10 cellular contexts compared by ENCODE assay signal in genomic region chr1:153262462-153263157, GRCh38. TPM values are rescaled to one million over a fixed set of nuclear protein-coding genes. Genes with fewer than 3 reads are reported as not detected.
DNase-seq lines count a peak whose midpoint lies in the region; ATAC-seq, FAIRE-seq and TF ChIP-seq lines count a peak whose summit lies in the region.
"Had no signal": no experiment of that assay in that cellular context is flagged by ENCODE, and none has a peak within 500 bp of the region (broad histone marks: within the 10 kb centered on the region; RNA-seq: fewer than 3 reads in every experiment).

No MANE protein-coding gene starts in this region.

- POLR2A ChIA-PET in Caco-2 (lab: Charles Lee), result no interaction called here

- no peaks in the 10 kb centered on the region; the same call in 1 of the 2 replicates for H3K27me3 ChIP-seq in GM06990 (replicated peaks; ENCODE audit: control insufficient read depth, insufficient read depth, low read length)
- no peaks in the 10 kb centered on the region; the same call in 1 of the 2 replicates for H3K27me3 ChIP-seq in Caco-2 (replicated peaks; ENCODE audit: control insufficient read depth, insufficient read depth, low read length)
- H3K27me3 ChIP-seq in upper lobe of left lung, result peaks cover 0 to 29% (median 15%) of the 10 kb centered on the region in 4 donors

- no peaks in the 10 kb centered on the region for H3K36me3 Mint-ChIP-seq in activated naive CD8-positive, alpha-beta T cell treated with anti-CD3 and anti-CD28 coated beads, Interleukin-2, amount 50 U/mL, for 24 hours (ENCODE audit: low read depth)
- no peaks in the 10 kb centered on the region for H3K36me3 Mint-ChIP-seq in natural killer cell
- H3K36me3 Mint-ChIP-seq in Caco-2 (ENCODE audit: insufficient read depth, unreplicated experiment), result no peaks in the 10 kb centered on the region

- CTCF ChIA-PET in Caco-2 (lab: Charles Lee), result no interaction called here

- H3K4me1 Mint-ChIP-seq in activated naive CD8-positive, alpha-beta T cell treated with anti-CD3 and anti-CD28 coated beads, Interleukin-2, amount 50 U/mL, for 24 hours, result peaks cover 29% of the 10 kb centered on the region
- H3K4me1 Mint-ChIP-seq in natural killer cell, result peaks cover 29% of the 10 kb centered on the region in 2 donors
- no peaks in the 10 kb centered on the region for H3K4me1 Mint-ChIP-seq in Caco-2 (ENCODE audit: low read depth, unreplicated experiment)

- TF ChIP-seq POLR2A in upper lobe of left lung (IDR thresholded peaks at IDR 0.05), result no peak

- peak; percentile 92 for FAIRE-seq in GM19239 (lab: Jason Lieb, UNC)

- DNase-seq in GM06990 (ENCODE audit: extremely low read depth, insufficient read length) (peak; percentile 56), GM19239 (ENCODE audit: insufficient read length, low spot score) (no peak), natural killer cell (no peak), Caco-2 (no peak), upper lobe of left lung (no peak)
- no peak for DNase-seq in activated naive CD8-positive, alpha-beta T cell treated with anti-CD3 and anti-CD28 coated beads, Interleukin-2, amount 50 U/mL, for 24 hours
- DNase-seq in stimulated activated CD4-positive, alpha-beta T cell treated with anti-CD3 and anti-CD28 coated beads, Interleukin-2, amount 100 ng/mL, for 24 hours, result no peak
- DNase-seq: activated effector memory CD4-positive, alpha-beta T cell treated with Interleukin-2 at 50 U/mL for 16 hours; NCI-H526 treated with DMSO at 0.1 percent for 48 hours; SHP77 treated with DMSO at 0.1 percent for 48 hours had no signal

- H3K9me3 ChIP-seq in Caco-2 (no peaks in the 10 kb centered on the region), upper lobe of left lung (no peaks in the 10 kb centered on the region)

- H3K9me3 Mint-ChIP-seq in activated naive CD8-positive, alpha-beta T cell treated with anti-CD3 and anti-CD28 coated beads, Interleukin-2, amount 50 U/mL, for 24 hours, result no peaks in the 10 kb centered on the region
- H3K9me3 Mint-ChIP-seq in natural killer cell, result no peaks in the 10 kb centered on the region
- H3K9me3 Mint-ChIP-seq in Caco-2 (ENCODE audit: unreplicated experiment), result no peaks in the 10 kb centered on the region

- peaks cover 75% of the 10 kb centered on the region for H3K27me3 Mint-ChIP-seq in activated naive CD8-positive, alpha-beta T cell treated with anti-CD3 and anti-CD28 coated beads, Interleukin-2, amount 50 U/mL, for 24 hours
- H3K27me3 Mint-ChIP-seq in natural killer cell (ENCODE audit: low read depth in 2 of 2), result peaks cover 51 to 78% of the 10 kb centered on the region in 2 donors
- peaks cover 27% of the 10 kb centered on the region for H3K27me3 Mint-ChIP-seq in Caco-2 (ENCODE audit: insufficient read depth, unreplicated experiment)

- peak; percentile 34 for ATAC-seq in activated naive CD8-positive, alpha-beta T cell treated with anti-CD3 and anti-CD28 coated beads, Interleukin-2, amount 50 U/mL, for 24 hours
- ATAC-seq in natural killer cell (no peak), upper lobe of left lung (ENCODE audit: low FRiP score in 2 of 2) (no peak)

- TF ChIP-seq CTCF in GM06990 (IDR thresholded peaks at IDR 0.05; ENCODE audit: insufficient read depth, low read length, poor library complexity, severe bottlenecking) (no peak), natural killer cell (IDR thresholded peaks at IDR 0.05) (no peak), Caco-2 (IDR thresholded peaks at IDR 0.05; ENCODE audit: insufficient read depth in 1 of 2, low read depth in 1 of 2, low read length in 1 of 2, severe bottlenecking in 1 of 2, unreplicated experiment in 1 of 2) (no peak), upper lobe of left lung (IDR thresholded peaks at IDR 0.05) (no peak)

- TF ChIP-seq EP300 in upper lobe of left lung (IDR thresholded peaks at IDR 0.05), result no peak

- no peaks in the 10 kb centered on the region for H3K36me3 ChIP-seq in GM06990 (ENCODE audit: control insufficient read depth, insufficient read depth, low read length)
- no peaks in the 10 kb centered on the region for H3K36me3 ChIP-seq in Caco-2 (ENCODE audit: control insufficient read depth, insufficient read depth, low read length)
- no peaks in the 10 kb centered on the region for H3K36me3 ChIP-seq in upper lobe of left lung

- H3K27ac Mint-ChIP-seq in activated naive CD8-positive, alpha-beta T cell treated with anti-CD3 and anti-CD28 coated beads, Interleukin-2, amount 50 U/mL, for 24 hours, result no peak overlapping the region
- no peak overlapping the region for H3K27ac Mint-ChIP-seq in natural killer cell
- H3K27ac Mint-ChIP-seq in Caco-2 (ENCODE audit: unreplicated experiment), result no peak overlapping the region

- peak overlapping the region; percentile 65 for H3K4me3 Mint-ChIP-seq in activated naive CD8-positive, alpha-beta T cell treated with anti-CD3 and anti-CD28 coated beads, Interleukin-2, amount 50 U/mL, for 24 hours
- H3K4me3 Mint-ChIP-seq in natural killer cell (peak overlapping the region; percentile 84), Caco-2 (ENCODE audit: unreplicated experiment) (no peak overlapping the region)

- no peaks in the 10 kb centered on the region for H3K4me1 ChIP-seq in Caco-2
- peaks cover 13 to 19% (median 16%) of the 10 kb centered on the region in 4 donors for H3K4me1 ChIP-seq in upper lobe of left lung

- BruUV-seq in Caco-2 (replicated peaks; lab: Mats Ljungman, UMichigan), result no TSS peak

- H3K27ac ChIP-seq in upper lobe of left lung, result no peak overlapping the region

- WGBS in upper lobe of left lung, 2 donors, result 43 to 57% methylated on average over 10 of the region's 10 CpGs

- intact Hi-C loops in natural killer cell (cut with micrococcal nuclease) (no loop called here), Caco-2 (cut with micrococcal nuclease; ENCODE audit: unreplicated experiment) (no loop called here)

- H3K4me3 ChIP-seq in GM06990 (replicated peaks; ENCODE audit: low read depth, low read length) (peak overlapping the region; percentile 60; the same call in 1 of the 2 replicates), Caco-2 (ENCODE audit: low read depth, low read length) (no peak overlapping the region), upper lobe of left lung (no peak overlapping the region)

RNA-seq across cellular contexts. Expression of gene LORICRIN, which starts 3.1 kb away (rescaled TPM):
- total RNA-seq in natural killer cell (not detected), Caco-2 (2022) (not detected in 2 replicates), upper lobe of left lung (not detected)

RNA-seq across cellular contexts. Expression of gene PRR9, which starts 45.2 kb away (rescaled TPM):
- not detected for total RNA-seq in natural killer cell
- total RNA-seq in Caco-2 (2022), result 0.88 TPM in 1 of 2 replicates, not detected in the other
- total RNA-seq in upper lobe of left lung, result not detected

RNA-seq across cellular contexts. Expression of gene PGLYRP3, which starts 50.1 kb away (rescaled TPM):
- total RNA-seq in natural killer cell, result not detected
- total RNA-seq in Caco-2 (2022), result not detected in 2 replicates
- not detected for total RNA-seq in upper lobe of left lung

RNA-seq across cellular contexts. Expression of gene LELP1, which starts 59.4 kb away (rescaled TPM):
- not detected for total RNA-seq in natural killer cell
- total RNA-seq in Caco-2 (2022), result not detected in 2 replicates
- not detected for total RNA-seq in upper lobe of left lung
